ENCODE assay signal across 9 cellular contexts in genomic region chr19:40416918-40417713, GRCh38. TPM values are rescaled to one million over a fixed set of nuclear protein-coding genes. Genes with fewer than 3 reads are reported as not detected.
DNase-seq lines count a peak whose midpoint lies in the region; ATAC-seq, FAIRE-seq and TF ChIP-seq lines count a peak whose summit lies in the region.
"Had no signal": no experiment of that assay in that cellular context is flagged by ENCODE, and none has a peak within 500 bp of the region (broad histone marks: within the 10 kb centered on the region; RNA-seq: fewer than 3 reads in every experiment).

No MANE protein-coding gene starts in this region.

- CTCF ChIA-PET in HepG2 (lab: Yijun Ruan, JAX; ENCODE audit: low intra/inter-chr PET ratio, low total read pairs) = no interaction called here

- no peak for TF ChIP-seq RAD21 in HepG2 (CRISPR knock-in tag; IDR thresholded peaks at IDR 0.05)

- H3K9me3 Mint-ChIP-seq in stimulated activated naive CD8-positive, alpha-beta T cell treated with anti-CD3 and anti-CD28 coated beads, Interleukin-15, Interleukin-2, amounts not matched to agents 100 ng/mL and 50 ng/mL, for 24 hours = no peaks in the 10 kb centered on the region

- peaks cover 1% of the 10 kb centered on the region for H3K36me3 Mint-ChIP-seq in stimulated activated naive CD8-positive, alpha-beta T cell treated with anti-CD3 and anti-CD28 coated beads, Interleukin-15, Interleukin-2, amounts not matched to agents 100 ng/mL and 50 ng/mL, for 24 hours (ENCODE audit: low read depth)

- no peak overlapping the region for H2AFZ ChIP-seq in HepG2 (ENCODE audit: low read length)

- H3K4me3 Mint-ChIP-seq in stimulated activated naive CD8-positive, alpha-beta T cell treated with anti-CD3 and anti-CD28 coated beads, Interleukin-15, Interleukin-2, amounts not matched to agents 100 ng/mL and 50 ng/mL, for 24 hours = no peak overlapping the region

- no peak for FAIRE-seq in HepG2 (lab: Jason Lieb, UNC)

- H3K79me2 ChIP-seq in HepG2 (ENCODE audit: insufficient read depth, low read length) = no peaks in the 10 kb centered on the region

- TF ChIP-seq EP300 in HepG2 (IDR thresholded peaks at IDR 0.05; ENCODE audit: low read depth in 2 of 2, low read length in 2 of 2) (no peak), HepG2 (CRISPR knock-in tag; IDR thresholded peaks at IDR 0.05; ENCODE audit: borderline replicate concordance) (no peak)

- no peak for DNase-seq in stimulated activated naive CD8-positive, alpha-beta T cell treated with anti-CD3 and anti-CD28 coated beads, Interleukin-15, Interleukin-2, amounts not matched to agents 100 U/mL and 50 U/mL, for 24 hours
- DNase-seq in astrocyte of the hippocampus (ENCODE audit: low read depth, low spot score) = peak; percentile 23
- DNase-seq in HepG2 (ENCODE audit: low spot score) = peak; percentile 51
- DNase-seq in ureter (ENCODE audit: low spot score) = no peak
- no peak for DNase-seq in HCEC 1CT
- no peak for DNase-seq in cerebellar nuclear complex (lab: John Stamatoyannopoulos, UW)
- DNase-seq: DND-41 had no signal

- H3K27me3 Mint-ChIP-seq in stimulated activated naive CD8-positive, alpha-beta T cell treated with anti-CD3 and anti-CD28 coated beads, Interleukin-15, Interleukin-2, amounts not matched to agents 100 ng/mL and 50 ng/mL, for 24 hours = no peaks in the 10 kb centered on the region

- no peaks in the 10 kb centered on the region for H3K9me3 ChIP-seq in HepG2 (ENCODE audit: low read length)

- H3K4me2 ChIP-seq in HepG2 (ENCODE audit: low read depth, low read length) = peak overlapping the region; percentile 79

- peak overlapping the region; percentile 61; the same call in 1 of the 2 replicates for H3K9ac ChIP-seq in HepG2 (ENCODE audit: insufficient read depth, low read depth, low read length)

- intact Hi-C loops in HepG2 (cut with micrococcal nuclease; ENCODE audit: unreplicated experiment) = loop anchor here (1.0 kb wide), 1 partner anchor 47 kb away; no protein-coding TSS in a partner anchor

- no peaks in the 10 kb centered on the region for H3K36me3 ChIP-seq in HepG2 (replicated peaks in 1 of 2; ENCODE audit: control insufficient read depth in 1 of 2, insufficient read depth in 2 of 2, low read length in 2 of 2)

- peak; percentile 31 to 68; a peak in 2 of 4 replicates for TF ChIP-seq POLR2A in HepG2 (IDR thresholded peaks at IDR 0.05; ENCODE audit: insufficient read depth in 1 of 2, low read depth in 2 of 2, low read length in 2 of 2)

- peak overlapping the region in 2 of 3 experiments; percentile 50 to 65; a peak in 5 of 6 replicates for H3K4me3 ChIP-seq in HepG2 (replicated peaks in 1 of 3; ENCODE audit: insufficient read depth in 1 of 3, low read depth in 2 of 3, low read length in 3 of 3)

- 0 out of 5 replicates have a peak, but pooled peaks cover 0 to 9% of the 10 kb centered on the region in 2 experiments for H3K27me3 ChIP-seq in HepG2 (ENCODE audit: control insufficient read depth in 1 of 2, insufficient read depth in 2 of 2, low read length in 2 of 2)

- no TSS peak for BruUV-seq in HepG2 (replicated peaks; lab: Mats Ljungman, UMichigan)

- ATAC-seq in stimulated activated naive CD8-positive, alpha-beta T cell treated with anti-CD3 and anti-CD28 coated beads, Interleukin-15, Interleukin-2, amounts not matched to agents 100 U/mL and 50 U/mL, for 24 hours = no peak
- ATAC-seq in HepG2 (peak; percentile 18), GM21825 (IDR thresholded peaks at IDR 0.05; ENCODE audit: unreplicated experiment) (no peak)

- peak overlapping the region; percentile 83 for H3K27ac Mint-ChIP-seq in stimulated activated naive CD8-positive, alpha-beta T cell treated with anti-CD3 and anti-CD28 coated beads, Interleukin-15, Interleukin-2, amounts not matched to agents 100 ng/mL and 50 ng/mL, for 24 hours

- in situ Hi-C loops in HepG2 (cut with HindIII; ENCODE audit: extremely low pct_ligation_motif_present, low pct_unique_long_range_greater_than_20kb) = no loop called here

- peaks cover 23% of the 10 kb centered on the region for H3K4me1 Mint-ChIP-seq in stimulated activated naive CD8-positive, alpha-beta T cell treated with anti-CD3 and anti-CD28 coated beads, Interleukin-15, Interleukin-2, amounts not matched to agents 100 ng/mL and 50 ng/mL, for 24 hours (ENCODE audit: low read depth)

- WGBS in HepG2 (ENCODE audit: low lambda C conversion rate) = 3% methylated on average over 9 of the region's 16 CpGs

- TF ChIP-seq CTCF in HepG2 (CRISPR knock-in tag; IDR thresholded peaks at IDR 0.05) = no peak

- H3K27ac ChIP-seq in HepG2 (ENCODE audit: extremely low read length, insufficient read depth, low read length) = no peak overlapping the region

- peaks cover 48% of the 10 kb centered on the region for H3K4me1 ChIP-seq in HepG2 (ENCODE audit: insufficient read depth, low read length)

- no peaks in the 10 kb centered on the region for H4K20me1 ChIP-seq in HepG2 (ENCODE audit: insufficient read depth, low read length)

- POLR2A ChIA-PET in HepG2 (lab: Yijun Ruan, JAX) = interaction anchor here (0.6 to 2.6 kb wide), 5 partner anchors 9 to 26 kb away, joined by 4 to 20 read pairs (median 8); partner anchors contain the start of gene SERTAD1

RNA-seq across cellular contexts. Expression of gene PRX, which starts 3.9 kb away (rescaled TPM):
- total RNA-seq in HepG2 (2016; rRNA removed; fragmentation: Illumina TruSeq; extraction: Trizol) (0.46 and 0.66 TPM in 2 replicates), ureter (3.2 TPM)
- not detected in 2 replicates for total RNA-seq in HepG2 (2016; cell fraction: cytosol; rRNA removed; fragmentation: Illumina TruSeq; extraction: Trizol; ENCODE audit: low read depth)
- 0.39 and 0.78 TPM in 2 replicates for total RNA-seq in HepG2 (2016; cell fraction: insoluble cytoplasmic fraction; rRNA removed; fragmentation: Illumina TruSeq; extraction: Trizol)
- 0.03 and 0.12 TPM in 2 replicates for total RNA-seq in HepG2 (2016; cell fraction: membrane; rRNA removed; fragmentation: Illumina TruSeq; extraction: Trizol)
- 0.38 and 0.40 TPM in 2 replicates for total RNA-seq in HepG2 (2016; cell fraction: nucleus; rRNA removed; fragmentation: Illumina TruSeq; extraction: Trizol)
- 0.66 and 0.99 TPM in 2 replicates for polyA plus RNA-seq in HepG2 (2011; rRNA removed)
- 0.79 and 0.94 TPM in 2 replicates for polyA plus RNA-seq in HepG2 (2011; cell fraction: cytosol; rRNA removed)
- 0.76 and 0.99 TPM in 2 replicates for polyA plus RNA-seq in HepG2 (2011; cell fraction: nucleus; rRNA removed)
- 0.85 and 1.1 TPM in 2 replicates for polyA plus RNA-seq in HepG2 (2012)
- not detected in 2 replicates for polyA plus RNA-seq in HepG2 (2016; cell fraction: cytosol; fragmentation: Illumina TruSeq; extraction: Trizol; ENCODE audit: low read depth)
- 0.25 and 0.53 TPM in 2 replicates for polyA plus RNA-seq in HepG2 (2016; cell fraction: insoluble cytoplasmic fraction; fragmentation: Illumina TruSeq; extraction: Trizol; ENCODE audit: low read depth)
- 0.03 and 0.06 TPM in 2 replicates for polyA plus RNA-seq in HepG2 (2016; cell fraction: membrane; fragmentation: Illumina TruSeq; extraction: Trizol; ENCODE audit: low read depth)
- polyA plus RNA-seq in HepG2 (2016; cell fraction: nucleus; fragmentation: Illumina TruSeq; extraction: Trizol; ENCODE audit: insufficient read depth, low read depth) = 1.1 TPM in 2 replicates
- polyA minus RNA-seq in HepG2 (2011; rRNA and poly(A)+ RNA removed; ENCODE audit: low replicate concordance) = 0.51 and 1.1 TPM in 2 replicates
- 0.53 and 0.89 TPM in 2 replicates for polyA minus RNA-seq in HepG2 (2011; cell fraction: cytosol; rRNA and poly(A)+ RNA removed)
- 0.52 and 0.62 TPM in 2 replicates for polyA minus RNA-seq in HepG2 (2011; cell fraction: nucleus; rRNA and poly(A)+ RNA removed)

RNA-seq across cellular contexts. Expression of gene SERTAD1, which starts 8.7 kb away (rescaled TPM):
- total RNA-seq in HepG2 (2016; rRNA removed; fragmentation: Illumina TruSeq; extraction: Trizol) (4.3 and 4.7 TPM in 2 replicates), ureter (8.9 TPM)
- 1.8 and 2.1 TPM in 2 replicates for total RNA-seq in HepG2 (2016; cell fraction: cytosol; rRNA removed; fragmentation: Illumina TruSeq; extraction: Trizol; ENCODE audit: low read depth)
- total RNA-seq in HepG2 (2016; cell fraction: insoluble cytoplasmic fraction; rRNA removed; fragmentation: Illumina TruSeq; extraction: Trizol) = 3.9 and 5.6 TPM in 2 replicates
- 3.0 and 3.6 TPM in 2 replicates for total RNA-seq in HepG2 (2016; cell fraction: membrane; rRNA removed; fragmentation: Illumina TruSeq; extraction: Trizol)
- total RNA-seq in HepG2 (2016; cell fraction: nucleus; rRNA removed; fragmentation: Illumina TruSeq; extraction: Trizol) = 1.7 and 1.9 TPM in 2 replicates
- polyA plus RNA-seq in HepG2 (2011; rRNA removed) = 4.5 and 5.0 TPM in 2 replicates
- 5.0 and 7.0 TPM in 2 replicates for polyA plus RNA-seq in HepG2 (2011; cell fraction: cytosol; rRNA removed)
- 4.0 and 4.5 TPM in 2 replicates for polyA plus RNA-seq in HepG2 (2011; cell fraction: nucleus; rRNA removed)
- 1.4 and 1.9 TPM in 2 replicates for polyA plus RNA-seq in HepG2 (2012)
- 0.94 and 1.1 TPM in 2 replicates for polyA plus RNA-seq in HepG2 (2016; cell fraction: cytosol; fragmentation: Illumina TruSeq; extraction: Trizol; ENCODE audit: low read depth)
- polyA plus RNA-seq in HepG2 (2016; cell fraction: insoluble cytoplasmic fraction; fragmentation: Illumina TruSeq; extraction: Trizol; ENCODE audit: low read depth) = 3.6 and 4.1 TPM in 2 replicates
- 1.5 and 1.7 TPM in 2 replicates for polyA plus RNA-seq in HepG2 (2016; cell fraction: membrane; fragmentation: Illumina TruSeq; extraction: Trizol; ENCODE audit: low read depth)
- 2.5 and 2.7 TPM in 2 replicates for polyA plus RNA-seq in HepG2 (2016; cell fraction: nucleus; fragmentation: Illumina TruSeq; extraction: Trizol; ENCODE audit: insufficient read depth, low read depth)
- polyA minus RNA-seq in HepG2 (2011; rRNA and poly(A)+ RNA removed; ENCODE audit: low replicate concordance) = 2.7 and 5.6 TPM in 2 replicates
- polyA minus RNA-seq in HepG2 (2011; cell fraction: cytosol; rRNA and poly(A)+ RNA removed) = 1.1 and 1.2 TPM in 2 replicates
- 1.7 and 2.0 TPM in 2 replicates for polyA minus RNA-seq in HepG2 (2011; cell fraction: nucleus; rRNA and poly(A)+ RNA removed)

RNA-seq across cellular contexts. Expression of gene SERTAD3, which starts 27.0 kb away (rescaled TPM):
- 16.9 and 17.8 TPM in 2 replicates for total RNA-seq in HepG2 (2016; rRNA removed; fragmentation: Illumina TruSeq; extraction: Trizol)
- total RNA-seq in HepG2 (2016; cell fraction: cytosol; rRNA removed; fragmentation: Illumina TruSeq; extraction: Trizol; ENCODE audit: low read depth) = 14.6 and 17.8 TPM in 2 replicates
- total RNA-seq in HepG2 (2016; cell fraction: insoluble cytoplasmic fraction; rRNA removed; fragmentation: Illumina TruSeq; extraction: Trizol) = 14.8 and 17.5 TPM in 2 replicates
- total RNA-seq in HepG2 (2016; cell fraction: membrane; rRNA removed; fragmentation: Illumina TruSeq; extraction: Trizol) = 22.0 and 25.4 TPM in 2 replicates
- total RNA-seq in HepG2 (2016; cell fraction: nucleus; rRNA removed; fragmentation: Illumina TruSeq; extraction: Trizol) = 6.8 and 9.0 TPM in 2 replicates
- 9.5 and 9.6 TPM in 2 replicates for polyA plus RNA-seq in HepG2 (2011; rRNA removed)
- 6.9 and 7.9 TPM in 2 replicates for polyA plus RNA-seq in HepG2 (2011; cell fraction: cytosol; rRNA removed)
- 5.9 and 6.5 TPM in 2 replicates for polyA plus RNA-seq in HepG2 (2011; cell fraction: nucleus; rRNA removed)
- polyA plus RNA-seq in HepG2 (2012) = 6.5 and 7.5 TPM in 2 replicates
- 3.8 and 4.4 TPM in 2 replicates for polyA plus RNA-seq in HepG2 (2016; cell fraction: cytosol; fragmentation: Illumina TruSeq; extraction: Trizol; ENCODE audit: low read depth)
- polyA plus RNA-seq in HepG2 (2016; cell fraction: insoluble cytoplasmic fraction; fragmentation: Illumina TruSeq; extraction: Trizol; ENCODE audit: low read depth) = 10.8 and 15.2 TPM in 2 replicates
- polyA plus RNA-seq in HepG2 (2016; cell fraction: membrane; fragmentation: Illumina TruSeq; extraction: Trizol; ENCODE audit: low read depth) = 7.3 and 9.1 TPM in 2 replicates
- polyA plus RNA-seq in HepG2 (2016; cell fraction: nucleus; fragmentation: Illumina TruSeq; extraction: Trizol; ENCODE audit: insufficient read depth, low read depth) = 13.4 and 16.1 TPM in 2 replicates
- polyA minus RNA-seq in HepG2 (2011; rRNA and poly(A)+ RNA removed; ENCODE audit: low replicate concordance) = 19.2 and 19.5 TPM in 2 replicates
- 10.9 and 15.7 TPM in 2 replicates for polyA minus RNA-seq in HepG2 (2011; cell fraction: cytosol; rRNA and poly(A)+ RNA removed)
- 5.1 and 5.8 TPM in 2 replicates for polyA minus RNA-seq in HepG2 (2011; cell fraction: nucleus; rRNA and poly(A)+ RNA removed)
- total RNA-seq in ureter = 34.3 TPM

RNA-seq across cellular contexts. Expression of gene HIPK4, which starts 27.1 kb away (rescaled TPM):
- not detected in 2 replicates for total RNA-seq in HepG2 (2016; rRNA removed; fragmentation: Illumina TruSeq; extraction: Trizol)
- not detected in 2 replicates for total RNA-seq in HepG2 (2016; cell fraction: cytosol; rRNA removed; fragmentation: Illumina TruSeq; extraction: Trizol; ENCODE audit: low read depth)
- total RNA-seq in HepG2 (2016; cell fraction: insoluble cytoplasmic fraction; rRNA removed; fragmentation: Illumina TruSeq; extraction: Trizol) = not detected in 2 replicates
- not detected in 2 replicates for total RNA-seq in HepG2 (2016; cell fraction: membrane; rRNA removed; fragmentation: Illumina TruSeq; extraction: Trizol)
- not detected in 2 replicates for total RNA-seq in HepG2 (2016; cell fraction: nucleus; rRNA removed; fragmentation: Illumina TruSeq; extraction: Trizol)
- polyA plus RNA-seq in HepG2 (2011; rRNA removed) = 0.03 TPM in 1 of 2 replicates, not detected in the other
- polyA plus RNA-seq in HepG2 (2011; cell fraction: cytosol; rRNA removed) = 0.03 TPM in 1 of 2 replicates, not detected in the other
- polyA plus RNA-seq in HepG2 (2011; cell fraction: nucleus; rRNA removed) = not detected in 2 replicates
- not detected in 2 replicates for polyA plus RNA-seq in HepG2 (2012)
- not detected in 2 replicates for polyA plus RNA-seq in HepG2 (2016; cell fraction: cytosol; fragmentation: Illumina TruSeq; extraction: Trizol; ENCODE audit: low read depth)
- polyA plus RNA-seq in HepG2 (2016; cell fraction: insoluble cytoplasmic fraction; fragmentation: Illumina TruSeq; extraction: Trizol; ENCODE audit: low read depth) = not detected in 2 replicates
- polyA plus RNA-seq in HepG2 (2016; cell fraction: membrane; fragmentation: Illumina TruSeq; extraction: Trizol; ENCODE audit: low read depth) = not detected in 2 replicates
- not detected in 2 replicates for polyA plus RNA-seq in HepG2 (2016; cell fraction: nucleus; fragmentation: Illumina TruSeq; extraction: Trizol; ENCODE audit: insufficient read depth, low read depth)
- 0.07 TPM in 1 of 2 replicates, not detected in the other for polyA minus RNA-seq in HepG2 (2011; rRNA and poly(A)+ RNA removed; ENCODE audit: low replicate concordance)
- polyA minus RNA-seq in HepG2 (2011; cell fraction: cytosol; rRNA and poly(A)+ RNA removed) = not detected in 2 replicates
- not detected in 2 replicates for polyA minus RNA-seq in HepG2 (2011; cell fraction: nucleus; rRNA and poly(A)+ RNA removed)
- 0.34 TPM for total RNA-seq in ureter

RNA-seq across cellular contexts. Expression of gene BLVRB, which starts 48.4 kb away (rescaled TPM):
- total RNA-seq in HepG2 (2016; rRNA removed; fragmentation: Illumina TruSeq; extraction: Trizol) = 25.9 and 32.7 TPM in 2 replicates
- 8.2 and 10.9 TPM in 2 replicates for total RNA-seq in HepG2 (2016; cell fraction: cytosol; rRNA removed; fragmentation: Illumina TruSeq; extraction: Trizol; ENCODE audit: low read depth)
- 28.3 and 39.1 TPM in 2 replicates for total RNA-seq in HepG2 (2016; cell fraction: insoluble cytoplasmic fraction; rRNA removed; fragmentation: Illumina TruSeq; extraction: Trizol)
- 7.6 and 7.9 TPM in 2 replicates for total RNA-seq in HepG2 (2016; cell fraction: membrane; rRNA removed; fragmentation: Illumina TruSeq; extraction: Trizol)
- 9.9 and 11.1 TPM in 2 replicates for total RNA-seq in HepG2 (2016; cell fraction: nucleus; rRNA removed; fragmentation: Illumina TruSeq; extraction: Trizol)
- polyA plus RNA-seq in HepG2 (2011; rRNA removed) = 51.4 and 75.9 TPM in 2 replicates
- polyA plus RNA-seq in HepG2 (2011; cell fraction: cytosol; rRNA removed) = 66.0 and 107 TPM in 2 replicates
- polyA plus RNA-seq in HepG2 (2011; cell fraction: nucleus; rRNA removed) = 44.9 and 46.6 TPM in 2 replicates
- 39.5 and 39.8 TPM in 2 replicates for polyA plus RNA-seq in HepG2 (2012)
- 10.5 and 11.4 TPM in 2 replicates for polyA plus RNA-seq in HepG2 (2016; cell fraction: cytosol; fragmentation: Illumina TruSeq; extraction: Trizol; ENCODE audit: low read depth)
- 31.5 and 40.3 TPM in 2 replicates for polyA plus RNA-seq in HepG2 (2016; cell fraction: insoluble cytoplasmic fraction; fragmentation: Illumina TruSeq; extraction: Trizol; ENCODE audit: low read depth)
- polyA plus RNA-seq in HepG2 (2016; cell fraction: membrane; fragmentation: Illumina TruSeq; extraction: Trizol; ENCODE audit: low read depth) = 6.6 and 8.8 TPM in 2 replicates
- 18.0 and 18.8 TPM in 2 replicates for polyA plus RNA-seq in HepG2 (2016; cell fraction: nucleus; fragmentation: Illumina TruSeq; extraction: Trizol; ENCODE audit: insufficient read depth, low read depth)
- 42.8 and 149 TPM in 2 replicates for polyA minus RNA-seq in HepG2 (2011; rRNA and poly(A)+ RNA removed; ENCODE audit: low replicate concordance)
- polyA minus RNA-seq in HepG2 (2011; cell fraction: cytosol; rRNA and poly(A)+ RNA removed) = 28.8 and 32.2 TPM in 2 replicates
- polyA minus RNA-seq in HepG2 (2011; cell fraction: nucleus; rRNA and poly(A)+ RNA removed) = 6.0 and 10.4 TPM in 2 replicates
- total RNA-seq in ureter = 62.6 TPM

Comparison
In these comparisons a context has a peak if more than half of its experiments do, and no peak if none do; other contexts are left out.
1. DNase-seq: peak in astrocyte of the hippocampus (single experiment) and HepG2 (single experiment); none in stimulated activated naive CD8-positive, alpha-beta T cell treated with anti-CD3 and anti-CD28 coated beads, Interleukin-15, Interleukin-2, amounts not matched to agents 100 U/mL and 50 U/mL, for 24 hours (single experiment), ureter (single experiment), HCEC 1CT (single experiment) and cerebellar nuclear complex (0 of 2).